ENCODE assay signal across 14 cellular contexts in genomic region chr9:108041551-108041950, GRCh38.
DNase-seq lines count a peak whose midpoint lies in the region; ATAC-seq and TF ChIP-seq lines count a peak whose summit lies in the region.
"Had no signal": no experiment of that assay in that cellular context is flagged by ENCODE, and none has a peak within 500 bp of the region (broad histone marks: within the 10 kb centered on the region; RNA-seq: fewer than 3 reads in every experiment).

No MANE protein-coding gene starts in this region.

- DNase-seq in HK-2 (ENCODE audit: unreplicated experiment) (peak; percentile 27), fibroblast of the aortic adventitia (ENCODE audit: low read depth) (peak; percentile 62), activated gamma-delta T cell (lab: John Stamatoyannopoulos, UW) (no peak)
- no peak for DNase-seq in activated CD8-positive, alpha-beta memory T cell treated with anti-CD3 and anti-CD28 coated beads for 24 hours
- DNase-seq: activated CD4-positive, CD25-positive, alpha-beta regulatory T cell treated with anti-CD3 and anti-CD28 coated beads, Interleukin-2, amount 50 U/mL, for 72 hours; activated gamma-delta T cell treated with Interleukin-2 at 50 U/mL for 16 hours; DMS153; heart right ventricle; NCI-H2107; SIG-M5; upper lobe of right lung had no signal

- TF ChIP-seq CTCF in fibroblast of the aortic adventitia (IDR thresholded peaks at IDR 0.05; ENCODE audit: insufficient read depth, low read length) = no peak

- H3K4me3 Mint-ChIP-seq in stimulated activated memory B cell treated with anti-CD40 and anti-IgM and Interleukin-4, amounts not matched to agents 10 μg/mL and 1 μg/mL and 100 μg/mL, for 72 hours = no peak overlapping the region

- peaks cover 15% of the 10 kb centered on the region for H3K4me1 Mint-ChIP-seq in stimulated activated memory B cell treated with anti-CD40 and anti-IgM and Interleukin-4, amounts not matched to agents 10 μg/mL and 1 μg/mL and 100 μg/mL, for 72 hours

- H3K9me3 Mint-ChIP-seq in stimulated activated memory B cell treated with anti-CD40 and anti-IgM and Interleukin-4, amounts not matched to agents 10 μg/mL and 1 μg/mL and 100 μg/mL, for 72 hours = peaks cover 7% of the 10 kb centered on the region

- peak overlapping the region; percentile 70 for H3K27ac Mint-ChIP-seq in stimulated activated memory B cell treated with anti-CD40 and anti-IgM and Interleukin-4, amounts not matched to agents 10 μg/mL and 1 μg/mL and 100 μg/mL, for 72 hours

- no peak overlapping the region for H3K4me3 ChIP-seq in fibroblast of the aortic adventitia (ENCODE audit: low read depth, low read length)
- H3K4me3 ChIP-seq: heart right ventricle, upper lobe of right lung had no signal

- no peaks in the 10 kb centered on the region for H3K27me3 Mint-ChIP-seq in stimulated activated memory B cell treated with anti-CD40 and anti-IgM and Interleukin-4, amounts not matched to agents 10 μg/mL and 1 μg/mL and 100 μg/mL, for 72 hours

- ATAC-seq in SK-N-SH treated with all-trans-retinoic acid at 6 μM for 48 hours = peak; percentile 84
- ATAC-seq in stimulated activated memory B cell treated with anti-CD40 and anti-IgM and Interleukin-4, amounts not matched to agents 10 μg/mL and 1 μg/mL and 100 μg/mL, for 72 hours = peak; percentile 90
- ATAC-seq in HG02763 (IDR thresholded peaks at IDR 0.05; ENCODE audit: unreplicated experiment) = no peak

- H3K36me3 Mint-ChIP-seq in stimulated activated memory B cell treated with anti-CD40 and anti-IgM and Interleukin-4, amounts not matched to agents 10 μg/mL and 1 μg/mL and 100 μg/mL, for 72 hours = no peaks in the 10 kb centered on the region

TF ChIP-seq in SK-N-SH treated with all-trans-retinoic acid at 6 μM for 48 hours, 23 proteins besides CTCF, POLR2A, EP300 and RAD21:
- no peak for TF ChIP-seq GLIS3 (CRISPR knock-in tag; IDR thresholded peaks at IDR 0.05)
- no peak for TF ChIP-seq BACH2 (CRISPR knock-in tag; IDR thresholded peaks at IDR 0.05; ENCODE audit: borderline replicate concordance)
- no peak for TF ChIP-seq CREB5 (CRISPR knock-in tag; IDR thresholded peaks at IDR 0.05; ENCODE audit: low read depth)
- no peak for TF ChIP-seq CSRNP3 (CRISPR knock-in tag; IDR thresholded peaks at IDR 0.05)
- TF ChIP-seq ESRRG (CRISPR knock-in tag; IDR thresholded peaks at IDR 0.05) = no peak
- TF ChIP-seq POU6F1 (CRISPR knock-in tag; IDR thresholded peaks at IDR 0.05; ENCODE audit: borderline replicate concordance, low read depth) = no peak
- TF ChIP-seq PATZ1 (CRISPR knock-in tag; IDR thresholded peaks at IDR 0.05; ENCODE audit: borderline replicate concordance) = no peak
- TF ChIP-seq PPARA (CRISPR knock-in tag; IDR thresholded peaks at IDR 0.05; ENCODE audit: borderline replicate concordance) = no peak
- no peak for TF ChIP-seq ZFP3 (CRISPR knock-in tag; IDR thresholded peaks at IDR 0.05)
- no peak for TF ChIP-seq ARNTL (CRISPR knock-in tag; IDR thresholded peaks at IDR 0.05; ENCODE audit: borderline replicate concordance, low read depth)
- no peak for TF ChIP-seq ZC3H10 (CRISPR knock-in tag; IDR thresholded peaks at IDR 0.05)
- TF ChIP-seq ISL1 (CRISPR knock-in tag; IDR thresholded peaks at IDR 0.05) = no peak
- TF ChIP-seq TOX (CRISPR knock-in tag; IDR thresholded peaks at IDR 0.05; ENCODE audit: borderline replicate concordance) = no peak
- no peak for TF ChIP-seq ZFP30 (CRISPR knock-in tag; IDR thresholded peaks at IDR 0.05)

Comparison
In these comparisons a context has a peak if more than half of its experiments do, and no peak if none do; other contexts are left out.
1. DNase-seq: peak in HK-2 (single experiment) and fibroblast of the aortic adventitia (single experiment); none in activated CD8-positive, alpha-beta memory T cell treated with anti-CD3 and anti-CD28 coated beads for 24 hours (single experiment) and activated gamma-delta T cell (single experiment).